In the genomic region with DNA sequence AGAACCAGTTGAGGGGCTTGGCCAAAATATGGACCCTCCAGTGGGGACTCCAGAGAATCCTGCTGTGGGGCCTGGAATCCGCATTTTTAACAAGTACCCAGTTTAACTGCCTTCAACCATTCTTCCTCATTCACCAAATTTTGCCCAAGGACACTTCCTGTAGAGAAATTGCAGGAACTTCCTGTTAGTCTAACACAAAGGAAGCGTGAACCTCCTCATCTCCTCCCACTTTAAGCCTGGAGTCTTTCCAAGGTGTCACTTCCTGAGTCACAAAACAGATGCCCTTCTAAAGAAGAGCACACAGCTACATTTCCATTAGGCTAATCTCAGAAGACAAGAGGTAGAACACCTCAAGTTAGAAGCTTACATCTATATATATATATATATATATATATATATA, we compare ENCODE assay signal across 14 cellular contexts.
A peak's percentile ranks its signal among the peaks of the same experiment; 100 is the strongest.
DNase-seq lines count a peak whose midpoint lies in the region; ATAC-seq and TF ChIP-seq lines count a peak whose summit lies in the region.
"Had no signal": no experiment of that assay in that cellular context is flagged by ENCODE, and none has a peak within 500 bp of the region (broad histone marks: within the 10 kb centered on the region; RNA-seq: fewer than 3 reads in every experiment).

No MANE protein-coding gene starts in this region.

- no peaks in the 10 kb centered on the region for H3K79me2 ChIP-seq in GM23248 (ENCODE audit: insufficient read depth)

- no peaks in the 10 kb centered on the region for H3K27me3 ChIP-seq in A673 (replicated peaks; ENCODE audit: insufficient read depth, low read depth, low read length, poor library complexity)
- no peaks in the 10 kb centered on the region for H3K27me3 ChIP-seq in GM23248 (replicated peaks; ENCODE audit: insufficient read depth)
- H3K27me3 ChIP-seq in left ventricle myocardium inferior (ENCODE audit: low read depth) = no peaks in the 10 kb centered on the region
- H3K27me3 ChIP-seq: uterus had no signal

- no peaks in the 10 kb centered on the region for H3F3A ChIP-seq in GM23248 (ENCODE audit: insufficient read depth)

- 12 to 13% methylated on average over 2 of the region's 2 CpGs for WGBS in GM23248 (ENCODE audit: low coverage in 1 of 2, low lambda C conversion rate in 2 of 2, missing lambda C conversion rate in 2 of 2), 2 experiments

- TF ChIP-seq CTCF in A673 (conservative IDR thresholded peaks at IDR 0.05; ENCODE audit: low read depth, low read length) = no peak
- TF ChIP-seq CTCF in left ventricle myocardium inferior (IDR thresholded peaks at IDR 0.05; ENCODE audit: borderline replicate concordance) = no peak

- BruUV-seq in A673 (replicated peaks; lab: Mats Ljungman, UMichigan) = no TSS peak

- no peaks in the 10 kb centered on the region for H3K9me3 ChIP-seq in A673 (ENCODE audit: low read depth, low read length, poor library complexity, severe bottlenecking)
- H3K9me3 ChIP-seq in GM23248 (ENCODE audit: low read depth) = no peaks in the 10 kb centered on the region
- H3K9me3 ChIP-seq in SK-N-MC (ENCODE audit: low read depth, low read length) = no peaks in the 10 kb centered on the region
- H3K9me3 ChIP-seq in left ventricle myocardium inferior (replicated peaks) = no peaks in the 10 kb centered on the region
- H3K9me3 ChIP-seq: uterus had no signal

- no peak overlapping the region for H3K4me2 ChIP-seq in GM23248 (ENCODE audit: unreplicated experiment)

- POLR2A ChIA-PET in A673 (lab: Charles Lee; ENCODE audit: low non-redundant PET) = no interaction called here

- intact Hi-C loops in A673 (cut with micrococcal nuclease; ENCODE audit: unreplicated experiment) (no loop called here), left ventricle myocardium inferior (cut with micrococcal nuclease) (no loop called here)

- no peak overlapping the region for H3K4me3 ChIP-seq in A673 (ENCODE audit: low read depth, low read length, poor library complexity, severe bottlenecking)
- H3K4me3 ChIP-seq in GM23248 = no peak overlapping the region
- peak overlapping the region; percentile 46; the same call in 1 of the 2 replicates for H3K4me3 ChIP-seq in SK-N-MC
- H3K4me3 ChIP-seq in left ventricle myocardium inferior = no peak overlapping the region
- H3K4me3 ChIP-seq: uterus had no signal

- CTCF ChIA-PET in A673 (lab: Charles Lee) = no interaction called here

- H3K4me1 ChIP-seq in A673 (ENCODE audit: insufficient read depth, low read length, poor library complexity, severe bottlenecking) (peaks cover 7% of the 10 kb centered on the region), GM23248 (ENCODE audit: insufficient read depth) (peaks cover 9% of the 10 kb centered on the region; the same call in 1 of the 2 replicates), left ventricle myocardium inferior (peaks cover 32% of the 10 kb centered on the region)
- H3K4me1 ChIP-seq: uterus had no signal

- H2AFZ ChIP-seq in GM23248 = no peak overlapping the region

- no peaks in the 10 kb centered on the region for H4K20me1 ChIP-seq in GM23248 (ENCODE audit: insufficient read depth)

- no peaks in the 10 kb centered on the region for H3K36me3 ChIP-seq in A673 (ENCODE audit: insufficient read depth, low read length, poor library complexity, severe bottlenecking)
- peaks cover 24% of the 10 kb centered on the region for H3K36me3 ChIP-seq in GM23248 (ENCODE audit: low read depth)
- no peaks in the 10 kb centered on the region for H3K36me3 ChIP-seq in SK-N-MC (ENCODE audit: insufficient read depth, low read length)
- peaks cover 22% of the 10 kb centered on the region for H3K36me3 ChIP-seq in left ventricle myocardium inferior
- H3K36me3 ChIP-seq: uterus had no signal

- no peaks in the 10 kb centered on the region for H3K9me2 ChIP-seq in GM23248 (ENCODE audit: insufficient read depth)

- H3K27ac ChIP-seq in A673 (ENCODE audit: low read depth, low read length, poor library complexity, severe bottlenecking) (no peak overlapping the region), GM23248 (no peak overlapping the region), SK-N-MC (peak overlapping the region; percentile 57; the same call in 1 of the 2 replicates), left ventricle myocardium inferior (replicated peaks) (peak overlapping the region; percentile 72)
- H3K27ac ChIP-seq: uterus had no signal

- in situ Hi-C loops in GM23248 (cut with MboI) = no loop called here

- no peak for ATAC-seq in HG03378 (IDR thresholded peaks at IDR 0.05; ENCODE audit: unreplicated experiment)

- DNase-seq in A673 (ENCODE audit: low spot score) = peak; percentile 89
- peak; percentile 52 for DNase-seq in GM23248
- DNase-seq in SK-N-MC (ENCODE audit: low read depth, low spot score) = no peak
- no peak for DNase-seq in left ventricle myocardium inferior
- DNase-seq in RPMI8226 = no peak
- DNase-seq in D341Med (ENCODE audit: low spot score) = no peak
- DNase-seq in NCI-H1694 (lab: John Stamatoyannopoulos, UW) = no peak
- DNase-seq: amniotic stem cell, C1 segment of cervical spinal cord, kidney, NCI-H510A, T1000, uterus had no signal

- no peak overlapping the region for H3K9ac ChIP-seq in GM23248
- no peak overlapping the region for H3K9ac ChIP-seq in SK-N-MC (ENCODE audit: insufficient read length)

Comparison
In these comparisons a context has a peak if more than half of its experiments do, and no peak if none do; other contexts are left out.
1. DNase-seq: peak in A673 (single experiment) and GM23248 (single experiment); none in SK-N-MC (single experiment), left ventricle myocardium inferior (single experiment), RPMI8226 (single experiment), D341Med (single experiment) and NCI-H1694 (single experiment).
2. H3K27ac ChIP-seq: peak in SK-N-MC (single experiment) and left ventricle myocardium inferior (single experiment); none in A673 (single experiment) and GM23248 (single experiment).